In genomic region chr5:91707521-91707841, GRCh38 we compare ENCODE assay signal across 13 cellular contexts.
DNase-seq lines count a peak whose midpoint lies in the region; ATAC-seq and TF ChIP-seq lines count a peak whose summit lies in the region.
"Had no signal": no experiment of that assay in that cellular context is flagged by ENCODE, and none has a peak within 500 bp of the region (broad histone marks: within the 10 kb centered on the region; RNA-seq: fewer than 3 reads in every experiment).

No MANE protein-coding gene starts in this region.

- peak overlapping the region; percentile 27 for H3K27ac Mint-ChIP-seq in endothelial cell (ENCODE audit: unreplicated experiment)
- H3K27ac Mint-ChIP-seq: CD4-positive, alpha-beta T cell; H9; IgD-negative memory B cell had no signal

- ATAC-seq in HG03457 (IDR thresholded peaks at IDR 0.05; ENCODE audit: unreplicated experiment) (no peak), HG03442 (IDR thresholded peaks at IDR 0.05; ENCODE audit: unreplicated experiment) (no peak)
- ATAC-seq: HepG2 had no signal

- H3K9me3 Mint-ChIP-seq in endothelial cell (ENCODE audit: unreplicated experiment), result no peaks in the 10 kb centered on the region
- H3K9me3 Mint-ChIP-seq: H9 had no signal

- no peaks in the 10 kb centered on the region for H3K36me3 Mint-ChIP-seq in endothelial cell (ENCODE audit: low read depth, unreplicated experiment)
- H3K36me3 Mint-ChIP-seq: IgD-negative memory B cell had no signal

- no peak overlapping the region for H3K4me3 ChIP-seq in brain microvascular endothelial cell (ENCODE audit: low read depth, low read length)

- no peaks in the 10 kb centered on the region for H3K27me3 Mint-ChIP-seq in endothelial cell (ENCODE audit: unreplicated experiment)
- H3K27me3 Mint-ChIP-seq: CD4-positive, alpha-beta T cell; IgD-negative memory B cell had no signal

- no peak overlapping the region for H3K4me3 Mint-ChIP-seq in endothelial cell (ENCODE audit: unreplicated experiment)
- H3K4me3 Mint-ChIP-seq: CD4-positive, alpha-beta T cell; H9; IgD-negative memory B cell had no signal

- H3K36me3 ChIP-seq in brain microvascular endothelial cell (replicated peaks), result no peaks in the 10 kb centered on the region

- peaks cover 7% of the 10 kb centered on the region for H3K4me1 Mint-ChIP-seq in endothelial cell (ENCODE audit: unreplicated experiment)
- H3K4me1 Mint-ChIP-seq: H9, IgD-negative memory B cell had no signal

- H3K27ac ChIP-seq in brain microvascular endothelial cell, result peak overlapping the region; percentile 13
- H3K27ac ChIP-seq: C4-2B had no signal

- no peaks in the 10 kb centered on the region for H3K27me3 ChIP-seq in brain microvascular endothelial cell (replicated peaks)

- in situ Hi-C loops in brain microvascular endothelial cell (cut with HindIII; ENCODE audit: low pct_ligation_motif_present, low sequenced_read_pairs), result no loop called here

- DNase-seq in LHCN-M2 (ENCODE audit: low read depth) (peak; percentile 3), brain microvascular endothelial cell (no peak), endothelial cell (ENCODE audit: low spot score) (no peak), NOMO-1 treated with DMSO at 0.1 percent for 48 hours (lab: John Stamatoyannopoulos, UW; ENCODE audit: unreplicated experiment) (no peak)
- DNase-seq: AML-193; Caco-2; CD4-positive, alpha-beta T cell; H9 had no signal

- no peak for TF ChIP-seq CTCF in brain microvascular endothelial cell (IDR thresholded peaks at IDR 0.05; ENCODE audit: low read depth, low read length, missing control alignments)
- TF ChIP-seq CTCF in endothelial cell (IDR thresholded peaks at IDR 0.05; ENCODE audit: unreplicated experiment), result no peak
